ENCODE assay signal across 31 cellular contexts in the genomic region with DNA sequence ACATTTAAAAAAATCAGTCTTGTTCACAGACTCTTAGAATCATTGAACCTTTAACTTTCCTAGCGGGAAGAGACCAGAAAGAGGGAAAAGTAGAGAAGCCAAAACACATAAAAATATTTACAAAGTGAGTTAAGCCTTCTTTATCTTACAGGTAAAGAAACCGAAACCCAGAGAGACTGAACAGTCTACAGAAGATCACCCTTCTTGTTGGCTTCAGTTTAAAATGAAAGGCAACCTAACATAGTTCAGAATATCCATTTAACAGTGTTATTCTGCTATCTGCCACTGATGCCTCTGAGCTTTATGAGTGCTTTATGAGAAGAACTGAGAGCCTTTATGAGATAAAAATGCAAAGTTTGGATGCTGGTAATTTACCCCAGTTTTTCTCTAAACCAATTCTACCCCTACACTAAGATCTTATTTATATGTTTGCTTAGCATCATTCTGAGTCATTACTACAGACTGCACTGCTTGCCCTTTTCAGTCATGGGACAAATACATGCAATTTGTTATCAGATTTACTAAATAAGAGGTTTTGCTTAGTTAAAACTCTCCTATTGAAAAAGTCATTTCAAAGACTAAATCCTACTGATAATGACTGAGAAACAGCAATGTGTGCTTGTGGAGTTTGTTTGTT.
"Had no signal": no experiment of that assay in that cellular context is flagged by ENCODE, and none has a peak within 500 bp of the region (broad histone marks: within the 10 kb centered on the region; RNA-seq: fewer than 3 reads in every experiment).

No MANE protein-coding gene starts in this region.

- H2AFZ ChIP-seq: neural progenitor cell had no signal

- H3K9me3 ChIP-seq: esophagus squamous epithelium, lower lobe of right lung, prostate gland, right atrium auricular region, testis, tibial artery had no signal

- H3K4me3 ChIP-seq: esophagus squamous epithelium, gastroesophageal sphincter, heart left ventricle, lower lobe of right lung, mucosa of descending colon, neural progenitor cell, prostate gland, right atrium auricular region, testis, tibial artery had no signal

- H3K4me2 ChIP-seq: neural progenitor cell had no signal

- H3K36me3 Mint-ChIP-seq: immature natural killer cell; memory B cell; naive B cell; neural progenitor cell; stimulated activated effector memory CD8-positive, alpha-beta T cell treated with anti-CD3 and anti-CD28 coated beads, Interleukin-12 subunit alpha, Interleukin-12 subunit beta, amount 100 ng/mL, for 72 hours; type B pancreatic cell had no signal

- H3K27ac ChIP-seq: esophagus squamous epithelium, foreskin keratinocyte, gastroesophageal sphincter, heart left ventricle, lower lobe of right lung, neural progenitor cell, prostate gland, right atrium auricular region, testis, tibial artery had no signal

- H3K27ac Mint-ChIP-seq: effector memory CD8-positive, alpha-beta T cell; immature natural killer cell; memory B cell; mesothelial cell of epicardium; naive B cell; natural killer cell treated with Interleukin-12 subunit alpha and Interleukin-12 subunit beta and Interleukin-15 and Interleukin-18, amount 100 ng/mL, for 72 hours; neural progenitor cell; stimulated activated effector memory CD8-positive, alpha-beta T cell treated with anti-CD3 and anti-CD28 coated beads, Interleukin-12 subunit alpha, Interleukin-12 subunit beta, amount 100 ng/mL, for 72 hours; type B pancreatic cell had no signal

- ATAC-seq: effector memory CD8-positive, alpha-beta T cell; foreskin keratinocyte; gastroesophageal sphincter; heart left ventricle; left ventricle myocardium superior; lower lobe of right lung; mucosa of descending colon; natural killer cell treated with Interleukin-12 subunit alpha and Interleukin-12 subunit beta and Interleukin-15 and Interleukin-18, amount 100 ng/mL, for 72 hours; sciatic nerve; stimulated activated effector memory CD8-positive, alpha-beta T cell treated with anti-CD3 and anti-CD28 coated beads, Interleukin-12 subunit alpha, Interleukin-12 subunit beta, amount 100 ng/mL, for 72 hours; stimulated activated naive CD8-positive, alpha-beta T cell treated with anti-CD3 and anti-CD28 coated beads, Interleukin-15, Interleukin-2, amounts not matched to agents 100 U/mL and 50 U/mL, for 24 hours had no signal

- H3K4me1 Mint-ChIP-seq: immature natural killer cell; memory B cell; naive B cell; stimulated activated effector memory CD8-positive, alpha-beta T cell treated with anti-CD3 and anti-CD28 coated beads, Interleukin-12 subunit alpha, Interleukin-12 subunit beta, amount 100 ng/mL, for 72 hours had no signal

- H3K9me3 Mint-ChIP-seq: type B pancreatic cell had no signal

- H3K27me3 ChIP-seq: esophagus squamous epithelium, foreskin keratinocyte, gastroesophageal sphincter, heart left ventricle, neural progenitor cell, right atrium auricular region, testis, tibial artery had no signal

- H3K27me3 Mint-ChIP-seq: effector memory CD8-positive, alpha-beta T cell; memory B cell; naive B cell; natural killer cell treated with Interleukin-12 subunit alpha and Interleukin-12 subunit beta and Interleukin-15 and Interleukin-18, amount 100 ng/mL, for 72 hours; type B pancreatic cell had no signal

- H3K4me3 Mint-ChIP-seq: effector memory CD8-positive, alpha-beta T cell; immature natural killer cell; memory B cell; mesothelial cell of epicardium; naive B cell; natural killer cell treated with Interleukin-12 subunit alpha and Interleukin-12 subunit beta and Interleukin-15 and Interleukin-18, amount 100 ng/mL, for 72 hours; neural progenitor cell; stimulated activated effector memory CD8-positive, alpha-beta T cell treated with anti-CD3 and anti-CD28 coated beads, Interleukin-12 subunit alpha, Interleukin-12 subunit beta, amount 100 ng/mL, for 72 hours; type B pancreatic cell had no signal

- H3K9ac ChIP-seq: neural progenitor cell had no signal

- H3K36me3 ChIP-seq: esophagus squamous epithelium, gastroesophageal sphincter, heart left ventricle, lower lobe of right lung, neural progenitor cell, prostate gland, right atrium auricular region, tibial artery had no signal

- H3K4me1 ChIP-seq: esophagus squamous epithelium, foreskin keratinocyte, gastroesophageal sphincter, heart left ventricle, lower lobe of right lung, neural progenitor cell, prostate gland, right atrium auricular region, testis had no signal

- DNase-seq: cerebellar nuclear complex; cortex of kidney; effector memory CD8-positive, alpha-beta T cell; erythroblast; esophagus squamous epithelium; foreskin keratinocyte; heart left ventricle; hypothalamus; immature natural killer cell; islet precursor cell; kidney glomerular epithelial cell; left ventricle myocardium superior; lower lobe of right lung; mucosa of descending colon; naive B cell; stimulated activated CD4-positive, alpha-beta T cell treated with anti-CD3 and anti-CD28 coated beads, Interleukin-2, amount 100 ng/mL, for 24 hours; stimulated activated CD4-positive, alpha-beta T cell treated with anti-CD3 and anti-CD28 coated beads, Interleukin-4, amount 100 ng/mL, for 24 hours; stimulated activated naive CD8-positive, alpha-beta T cell treated with anti-CD3 and anti-CD28 coated beads, Interleukin-15, Interleukin-2, amounts not matched to agents 100 U/mL and 50 U/mL, for 24 hours; substantia nigra; testis; tibial artery had no signal
